1 cellular context compared by ENCODE assay signal in genomic region chr1:43962324-43962723, GRCh38.
TF ChIP-seq lines count a peak whose summit lies in the region.

No MANE protein-coding gene starts in this region.

TF ChIP-seq in H1, 55 proteins besides CTCF, POLR2A, EP300 and RAD21:
- TF ChIP-seq SAP30 (IDR thresholded peaks at IDR 0.05; ENCODE audit: insufficient read depth, insufficient replicate concordance, low read length) (no peak), FOSL1 (IDR thresholded peaks at IDR 0.05; ENCODE audit: insufficient read depth, low read depth, low read length) (no peak), BRCA1 (IDR thresholded peaks at IDR 0.05; ENCODE audit: low read depth, low read length) (no peak), KDM4A (IDR thresholded peaks at IDR 0.05; ENCODE audit: low read depth, low read length, severe bottlenecking) (no peak), KDM1A (IDR thresholded peaks at IDR 0.05; ENCODE audit: borderline replicate concordance, low read length) (no peak), HDAC2 (IDR thresholded peaks at IDR 0.05; ENCODE audit: borderline replicate concordance in 1 of 2, low read depth in 2 of 2, low read length in 2 of 2) (no peak), TCF12 (IDR thresholded peaks at IDR 0.05; ENCODE audit: low read depth, low read length) (no peak)
